In genomic region chr1:61330571-61330970, GRCh38 we compare ENCODE assay signal across 30 cellular contexts.
"Had no signal": no experiment of that assay in that cellular context is flagged by ENCODE, and none has a peak within 500 bp of the region (broad histone marks: within the 10 kb centered on the region; RNA-seq: fewer than 3 reads in every experiment).

No MANE protein-coding gene starts in this region.

- H3K36me3 ChIP-seq: cardiac muscle cell had no signal

- H3K27ac ChIP-seq: adrenal gland, body of pancreas, cardiac muscle cell, coronary artery, dorsolateral prefrontal cortex, gastroesophageal sphincter, heart right ventricle, hepatocyte had no signal

- H3K4me3 ChIP-seq: adrenal gland, body of pancreas, cardiac muscle cell, coronary artery, dorsolateral prefrontal cortex, gastroesophageal sphincter, heart right ventricle, hepatocyte had no signal

- H3K9me3 ChIP-seq: adrenal gland, body of pancreas, gastroesophageal sphincter, heart right ventricle had no signal

- ATAC-seq: activated CD4-positive, alpha-beta T cell treated with anti-CD3 and anti-CD28 coated beads for 36 hours; activated CD8-positive, alpha-beta memory T cell treated with anti-CD3 and anti-CD28 coated beads, Interleukin-2, amount 10 ng/mL, durations not matched to agents 7 days and 5 days; activated CD8-positive, alpha-beta T cell treated with anti-CD3 and anti-CD28 coated beads, Interleukin-2, amount 10 ng/mL, durations not matched to agents 7 days and 5 days; activated naive CD8-positive, alpha-beta T cell treated with anti-CD3 and anti-CD28 coated beads, Interleukin-2, amount 50 U/mL, for 24 hours; body of pancreas; gastroesophageal sphincter; heart right ventricle; T-helper 17 cell had no signal

- DNase-seq: activated CD4-positive, alpha-beta memory T cell treated with anti-CD3 and anti-CD28 coated beads for 36 hours; activated CD4-positive, alpha-beta T cell treated with anti-CD3 and anti-CD28 coated beads for 36 hours; activated CD4-positive, alpha-beta T cell treated with anti-CD3 and anti-CD28 coated beads, Interleukin-2, amount 10 ng/mL, durations not matched to agents 24 days and 14 days; activated CD4-positive, CD25-positive, alpha-beta regulatory T cell; activated CD4-positive, CD25-positive, alpha-beta regulatory T cell treated with anti-CD3 and anti-CD28 coated beads, Interleukin-2, amount 50 U/mL, for 72 hours; activated CD8-positive, alpha-beta memory T cell treated with anti-CD3 and anti-CD28 coated beads, Interleukin-2, amount 10 ng/mL, durations not matched to agents 7 days and 5 days; activated CD8-positive, alpha-beta memory T cell treated with anti-CD3 and anti-CD28 coated beads, Interleukin-2, amount 50 U/mL, for 4 hours; activated CD8-positive, alpha-beta T cell treated with anti-CD3 and anti-CD28 coated beads, Interleukin-2, amount 10 ng/mL, durations not matched to agents 7 days and 5 days; activated effector memory CD4-positive, alpha-beta T cell treated with anti-CD3 and anti-CD28 coated beads, Interleukin-2, amount 50 U/mL, for 16 hours; activated naive CD4-positive, alpha-beta T cell treated with anti-CD3 and anti-CD28 coated beads for 36 hours; activated naive CD8-positive, alpha-beta T cell treated with anti-CD3 and anti-CD28 coated beads for 36 hours; activated naive CD8-positive, alpha-beta T cell treated with anti-CD3 and anti-CD28 coated beads, Interleukin-2, amount 50 U/mL, for 24 hours; activated T-cell treated with anti-CD3 and anti-CD28 coated beads, Interleukin-2, amount 50 U/mL, for 24 hours; adrenal gland; amygdala; aorta; body of pancreas; central memory CD4-positive, alpha-beta T cell; cerebellar nuclear complex; dorsolateral prefrontal cortex; effector memory CD4-positive, alpha-beta T cell; endodermal cell; foreskin fibroblast; heart right ventricle; T-helper 1 cell; T-helper 17 cell had no signal

- H3K27me3 ChIP-seq: adrenal gland, body of pancreas, cardiac muscle cell, dorsolateral prefrontal cortex, gastroesophageal sphincter, heart right ventricle, hepatocyte had no signal
